In genomic region chr7:4014649-4015048, GRCh38 we compare ENCODE assay signal across 1 cellular context.
TF ChIP-seq lines count a peak whose summit lies in the region.

No MANE protein-coding gene starts in this region.

TF ChIP-seq in HepG2, 621 proteins besides CTCF, POLR2A, EP300 and RAD21 (continued from another document):
- TF ChIP-seq PRDM15 (CRISPR knock-in tag; IDR thresholded peaks at IDR 0.05), result no peak
- no peak for TF ChIP-seq RBAK (CRISPR knock-in tag; IDR thresholded peaks at IDR 0.05)
- TF ChIP-seq NR1H2 (CRISPR knock-in tag; IDR thresholded peaks at IDR 0.05; ENCODE audit: borderline replicate concordance, low read depth), result no peak
- no peak for TF ChIP-seq CCAR2 (optimal IDR thresholded peaks at IDR 0.05; ENCODE audit: low read depth, low read length)
- TF ChIP-seq ZHX1 (CRISPR knock-in tag; IDR thresholded peaks at IDR 0.05; ENCODE audit: low read depth), result no peak
- TF ChIP-seq IRX3 (CRISPR knock-in tag; IDR thresholded peaks at IDR 0.05; ENCODE audit: borderline replicate concordance, low read depth), result no peak
- no peak for TF ChIP-seq MYPOP (CRISPR knock-in tag; IDR thresholded peaks at IDR 0.05)
- no peak for TF ChIP-seq HNF1A (IDR thresholded peaks at IDR 0.05; ENCODE audit: low read depth)
- no peak for TF ChIP-seq HNF1A (CRISPR knock-in tag; IDR thresholded peaks at IDR 0.05; ENCODE audit: borderline replicate concordance)
- TF ChIP-seq IRF2 (CRISPR knock-in tag; IDR thresholded peaks at IDR 0.05), result no peak
- no peak for TF ChIP-seq PLSCR1 (CRISPR knock-in tag; IDR thresholded peaks at IDR 0.05; ENCODE audit: borderline replicate concordance)
- no peak for TF ChIP-seq ZNF546 (CRISPR knock-in tag; conservative IDR thresholded peaks at IDR 0.05)
- no peak for TF ChIP-seq ZNF547 (CRISPR knock-in tag; IDR thresholded peaks at IDR 0.05)
- TF ChIP-seq MXD3 (CRISPR knock-in tag; IDR thresholded peaks at IDR 0.05), result no peak
- no peak for TF ChIP-seq ZNF142 (CRISPR knock-in tag; IDR thresholded peaks at IDR 0.05)
- no peak for TF ChIP-seq KLF11 (CRISPR knock-in tag; IDR thresholded peaks at IDR 0.05)
- TF ChIP-seq ZNF646 (CRISPR knock-in tag; IDR thresholded peaks at IDR 0.05), result no peak
- TF ChIP-seq HCFC1 (IDR thresholded peaks at IDR 0.05; ENCODE audit: low read depth, low read length), result no peak
- no peak for TF ChIP-seq ZNF577 (CRISPR knock-in tag; IDR thresholded peaks at IDR 0.05; ENCODE audit: borderline replicate concordance, low read depth)
- TF ChIP-seq TERF1 (CRISPR knock-in tag; IDR thresholded peaks at IDR 0.05), result no peak
